In genomic region chr6:36857325-36857724, GRCh38 we compare ENCODE assay signal across 15 cellular contexts. TPM values are rescaled to one million over a fixed set of nuclear protein-coding genes. Genes with fewer than 3 reads are reported as not detected.
"Had no signal": no experiment of that assay in that cellular context is flagged by ENCODE, and none has a peak within 500 bp of the region (broad histone marks: within the 10 kb centered on the region; RNA-seq: fewer than 3 reads in every experiment).

No MANE protein-coding gene starts in this region.

- H3K27ac ChIP-seq: foreskin keratinocyte, neutrophil, upper lobe of right lung had no signal

- H3K9me3 Mint-ChIP-seq: effector memory CD8-positive, alpha-beta T cell had no signal

- H3K4me3 Mint-ChIP-seq: dendritic cell treated with granulocyte-macrophage colony-stimulating factor and Interleukin-4, amounts not matched to agents 40 ng/mL and 50 ng/mL, for 4 days; effector memory CD8-positive, alpha-beta T cell; naive thymus-derived CD8-positive, alpha-beta T cell had no signal

- ATAC-seq: effector memory CD8-positive, alpha-beta T cell; foreskin keratinocyte; mucosa of descending colon; naive thymus-derived CD8-positive, alpha-beta T cell; upper lobe of right lung had no signal

- H3K27me3 Mint-ChIP-seq: dendritic cell treated with granulocyte-macrophage colony-stimulating factor and Interleukin-4, amounts not matched to agents 40 ng/mL and 50 ng/mL, for 4 days; effector memory CD8-positive, alpha-beta T cell; naive thymus-derived CD8-positive, alpha-beta T cell had no signal

- H3K4me1 ChIP-seq: upper lobe of right lung had no signal

- H3K9me3 ChIP-seq: mucosa of descending colon, neutrophil, tibial artery, upper lobe of right lung had no signal

- H3K27ac Mint-ChIP-seq: dendritic cell treated with granulocyte-macrophage colony-stimulating factor and Interleukin-4, amounts not matched to agents 40 ng/mL and 50 ng/mL, for 4 days; effector memory CD8-positive, alpha-beta T cell; naive thymus-derived CD8-positive, alpha-beta T cell had no signal

- H3K4me3 ChIP-seq: mucosa of descending colon, smooth muscle cell, tibial artery, upper lobe of right lung had no signal

- H3K27me3 ChIP-seq: foreskin keratinocyte, neutrophil, tibial artery, upper lobe of right lung had no signal

- H3K4me2 ChIP-seq: smooth muscle cell had no signal

- DNase-seq: effector memory CD8-positive, alpha-beta T cell; erythroblast; foreskin keratinocyte; mammary epithelial cell; mucosa of descending colon; naive thymus-derived CD8-positive, alpha-beta T cell; posterior cingulate gyrus; stimulated activated CD4-positive, alpha-beta T cell treated with anti-CD3 and anti-CD28 coated beads, Interleukin-2, amount 100 ng/mL, for 48 hours; stimulated activated naive CD4-positive, alpha-beta T cell treated with Interleukin-2 at 50 U/mL for 16 hours; upper lobe of right lung had no signal

RNA-seq across cellular contexts. Expression of gene CPNE5, which starts 18.1 kb away (rescaled TPM):
- total RNA-seq: foreskin keratinocyte, osteocyte, smooth muscle cell had no signal
